9 cellular contexts compared by ENCODE assay signal in genomic region chr7:137985253-137985896, GRCh38. TPM values are rescaled to one million over a fixed set of nuclear protein-coding genes. Genes with fewer than 3 reads are reported as not detected.
A peak's percentile ranks its signal among the peaks of the same experiment; 100 is the strongest.
DNase-seq lines count a peak whose midpoint lies in the region; ATAC-seq, FAIRE-seq and TF ChIP-seq lines count a peak whose summit lies in the region.
"Had no signal": no experiment of that assay in that cellular context is flagged by ENCODE, and none has a peak within 500 bp of the region (broad histone marks: within the 10 kb centered on the region; RNA-seq: fewer than 3 reads in every experiment).

No MANE protein-coding gene starts in this region.

- H3K27ac ChIP-seq in astrocyte (ENCODE audit: low read depth, low read length) (no peak overlapping the region), subcutaneous abdominal adipose tissue (ENCODE audit: low read depth, low read length) (peak overlapping the region; percentile 78)

- no peak for TF ChIP-seq CTCF in astrocyte (IDR thresholded peaks at IDR 0.05; ENCODE audit: insufficient read depth, low read depth, low read length)

- H3K9ac ChIP-seq in astrocyte (ENCODE audit: low read length) (peak overlapping the region; percentile 8), subcutaneous abdominal adipose tissue (ENCODE audit: low read length in 5 of 5) (no peak overlapping the region)

- peaks cover 100% of the 10 kb centered on the region for H3K79me2 ChIP-seq in astrocyte (ENCODE audit: insufficient read depth, low read length)

- H3K9me3 Mint-ChIP-seq in astrocyte (ENCODE audit: unreplicated experiment), result peaks cover 7% of the 10 kb centered on the region

- peak; percentile 45 for ATAC-seq in GM19351 (IDR thresholded peaks at IDR 0.05; ENCODE audit: unreplicated experiment)
- peak; percentile 48 for ATAC-seq in HG02852 (IDR thresholded peaks at IDR 0.05; ENCODE audit: unreplicated experiment)
- ATAC-seq: HCT116 had no signal

- peaks cover 17% of the 10 kb centered on the region for H3K36me3 Mint-ChIP-seq in astrocyte (ENCODE audit: low read depth, unreplicated experiment)

- no peak for FAIRE-seq in astrocyte (lab: Jason Lieb, UNC)

- peak overlapping the region; percentile 6 for H3K27ac Mint-ChIP-seq in astrocyte (ENCODE audit: unreplicated experiment)
- H3K27ac Mint-ChIP-seq: activated naive CD4-positive, alpha-beta T cell treated with anti-CD3 and anti-CD28 coated beads, Interleukin-2, amount 10 ng/mL, durations not matched to agents 7 days and 5 days had no signal

- H3K4me1 ChIP-seq in astrocyte (ENCODE audit: insufficient read depth, low read length) (peaks cover 71% of the 10 kb centered on the region), subcutaneous abdominal adipose tissue (ENCODE audit: control insufficient read depth in 5 of 5, insufficient read depth in 5 of 5, low read length in 5 of 5) (peaks cover 18 to 84% (median 82%) of the 10 kb centered on the region in 5 donors)

- H3K4me3 ChIP-seq in astrocyte (ENCODE audit: insufficient read depth, low read depth, low read length), result no peak overlapping the region
- no peak overlapping the region for H3K4me3 ChIP-seq in subcutaneous abdominal adipose tissue (ENCODE audit: low read depth in 1 of 5, low read length in 5 of 5)

- DNase-seq in astrocyte (ENCODE audit: low read depth) (peak; percentile 26), ureter (ENCODE audit: low spot score) (no peak), NCI-H82 treated with DMSO at 0.1 percent for 48 hours (lab: John Stamatoyannopoulos, UW; ENCODE audit: unreplicated experiment) (no peak)
- DNase-seq in activated CD4-positive, alpha-beta T cell treated with anti-CD3 and anti-CD28 coated beads for 1 hour, result no peak
- DNase-seq: activated naive CD4-positive, alpha-beta T cell treated with anti-CD3 and anti-CD28 coated beads, Interleukin-2, amount 10 ng/mL, durations not matched to agents 7 days and 5 days had no signal

- H3K4me3 Mint-ChIP-seq in astrocyte (ENCODE audit: unreplicated experiment), result no peak overlapping the region
- H3K4me3 Mint-ChIP-seq: activated naive CD4-positive, alpha-beta T cell treated with anti-CD3 and anti-CD28 coated beads, Interleukin-2, amount 10 ng/mL, durations not matched to agents 7 days and 5 days had no signal

- H3K27me3 ChIP-seq in astrocyte (ENCODE audit: insufficient read depth, low read length) (no peaks in the 10 kb centered on the region), subcutaneous abdominal adipose tissue (ENCODE audit: control insufficient read depth in 5 of 5, insufficient read depth in 4 of 5, low read length in 5 of 5) (no peaks in the 10 kb centered on the region)

- no peaks in the 10 kb centered on the region for H3K27me3 Mint-ChIP-seq in astrocyte (ENCODE audit: low read depth, unreplicated experiment)
- H3K27me3 Mint-ChIP-seq: activated naive CD4-positive, alpha-beta T cell treated with anti-CD3 and anti-CD28 coated beads, Interleukin-2, amount 10 ng/mL, durations not matched to agents 7 days and 5 days had no signal

- H3K4me1 Mint-ChIP-seq in astrocyte (ENCODE audit: low read depth, unreplicated experiment), result peaks cover 71% of the 10 kb centered on the region
- H3K4me1 Mint-ChIP-seq: activated naive CD4-positive, alpha-beta T cell treated with anti-CD3 and anti-CD28 coated beads, Interleukin-2, amount 10 ng/mL, durations not matched to agents 7 days and 5 days had no signal

- H3K36me3 ChIP-seq in astrocyte (ENCODE audit: insufficient read depth, low read length), result no peaks in the 10 kb centered on the region
- no peaks in the 10 kb centered on the region for H3K36me3 ChIP-seq in subcutaneous abdominal adipose tissue (ENCODE audit: control insufficient read depth in 5 of 5, insufficient read depth in 5 of 5, low read length in 5 of 5)

- H3K4me2 ChIP-seq in astrocyte (ENCODE audit: low read length), result no peak overlapping the region

- peaks cover 59% of the 10 kb centered on the region for H4K20me1 ChIP-seq in astrocyte (ENCODE audit: insufficient read depth, low read length)

- H3K9me3 ChIP-seq in astrocyte (ENCODE audit: insufficient read depth, low read depth, low read length) (peaks cover 2% of the 10 kb centered on the region), subcutaneous abdominal adipose tissue (ENCODE audit: control insufficient read depth in 5 of 5, low read length in 5 of 5) (no peaks in the 10 kb centered on the region)

- H2AFZ ChIP-seq in astrocyte (ENCODE audit: low read depth, low read length), result no peak overlapping the region

RNA-seq across cellular contexts. Expression of gene CREB3L2, which starts 16.5 kb away (rescaled TPM):
- total RNA-seq in astrocyte, result 116 and 128 TPM in 2 replicates
- 126 TPM for total RNA-seq in ureter
